25 cellular contexts compared by ENCODE assay signal in genomic region chr7:93315896-93316295, GRCh38.
DNase-seq lines count a peak whose midpoint lies in the region; ATAC-seq, FAIRE-seq and TF ChIP-seq lines count a peak whose summit lies in the region.
"Had no signal": no experiment of that assay in that cellular context is flagged by ENCODE, and none has a peak within 500 bp of the region (broad histone marks: within the 10 kb centered on the region; RNA-seq: fewer than 3 reads in every experiment).

No MANE protein-coding gene starts in this region.

- FAIRE-seq in astrocyte (lab: Jason Lieb, UNC), result no peak
- FAIRE-seq: A549, keratinocyte had no signal

- CTCF ChIA-PET in activated CD8-positive, alpha-beta T cell treated with anti-CD3 and anti-CD28 coated beads for 36 hours (lab: Charles Lee), result no interaction called here
- CTCF ChIA-PET in activated CD8-positive, alpha-beta T cell treated with anti-CD3 and anti-CD28 coated beads, Interleukin-2, amount 10 ng/mL, durations not matched to agents 7 days and 5 days (lab: Charles Lee), result interaction anchor here (1.1 kb wide), 1 partner anchor 127 kb away, joined by 3 read pairs; no protein-coding TSS in a partner anchor

- H3K79me1 ChIP-seq in trophoblast cell (ENCODE audit: low read length), result no peaks in the 10 kb centered on the region

- H3K36me3 ChIP-seq in astrocyte (ENCODE audit: insufficient read depth, low read length), result no peaks in the 10 kb centered on the region
- H3K36me3 ChIP-seq in trophoblast cell (ENCODE audit: control insufficient read depth in 1 of 2, insufficient read depth in 2 of 2, low read length in 2 of 2), result no peaks in the 10 kb centered on the region

- H3K4me2 ChIP-seq in astrocyte (ENCODE audit: low read length) (peak overlapping the region; percentile 15), trophoblast cell (ENCODE audit: low read length) (no peak overlapping the region)
- H3K4me2 ChIP-seq: A549, KMS-11 had no signal

- H3K18ac ChIP-seq in trophoblast cell (ENCODE audit: low read length), result no peak overlapping the region

- H3K27me3 ChIP-seq in astrocyte (ENCODE audit: insufficient read depth, low read length), result no peaks in the 10 kb centered on the region
- no peaks in the 10 kb centered on the region for H3K27me3 ChIP-seq in trophoblast cell (ENCODE audit: insufficient read depth, low read length)
- H3K27me3 ChIP-seq: dorsolateral prefrontal cortex, neutrophil had no signal

- H4K20me1 ChIP-seq in astrocyte (ENCODE audit: insufficient read depth, low read length), result no peaks in the 10 kb centered on the region

- peaks cover 7% of the 10 kb centered on the region for H3K4me1 Mint-ChIP-seq in activated CD8-positive, alpha-beta T cell treated with anti-CD3 and anti-CD28 coated beads for 36 hours (ENCODE audit: low read depth)
- no peaks in the 10 kb centered on the region for H3K4me1 Mint-ChIP-seq in activated CD8-positive, alpha-beta T cell treated with anti-CD3 and anti-CD28 coated beads, Interleukin-2, amount 10 ng/mL, durations not matched to agents 7 days and 5 days (ENCODE audit: low read depth)
- peaks cover 24% of the 10 kb centered on the region for H3K4me1 Mint-ChIP-seq in astrocyte (ENCODE audit: low read depth, unreplicated experiment)
- H3K4me1 Mint-ChIP-seq: activated CD4-positive, alpha-beta T cell treated with anti-CD3 and anti-CD28 coated beads, Interleukin-2, amount 10 ng/mL, durations not matched to agents 7 days and 5 days; activated naive CD8-positive, alpha-beta T cell treated with anti-CD3 and anti-CD28 coated beads, Interleukin-2, amount 10 ng/mL, durations not matched to agents 7 days and 5 days; mesothelial cell of epicardium; naive B cell had no signal

- H3K27ac ChIP-seq in astrocyte (ENCODE audit: low read depth, low read length), result peak overlapping the region; percentile 12
- no peak overlapping the region for H3K27ac ChIP-seq in trophoblast cell (ENCODE audit: low read depth, low read length)
- H3K27ac ChIP-seq: A549, dorsolateral prefrontal cortex, KMS-11, neutrophil had no signal

- no CpG with 5 or more reads among the region's 2 CpGs for WGBS in trophoblast cell (ENCODE audit: extremely low coverage, insufficient coverage, insufficient read length)

- H3K9ac ChIP-seq in astrocyte (ENCODE audit: low read length), result no peak overlapping the region
- no peak overlapping the region for H3K9ac ChIP-seq in trophoblast cell (ENCODE audit: low read length)
- H3K9ac ChIP-seq: KMS-11 had no signal

- no peak overlapping the region for H2BK120ac ChIP-seq in trophoblast cell (ENCODE audit: insufficient read depth, low read length, poor library complexity)

- no peak overlapping the region for H2BK12ac ChIP-seq in trophoblast cell (ENCODE audit: low read length)

- H2AFZ ChIP-seq in astrocyte (ENCODE audit: low read depth, low read length) (no peak overlapping the region), trophoblast cell (ENCODE audit: insufficient read depth, low read length, poor library complexity) (no peak overlapping the region)

- no peak overlapping the region for H3K23ac ChIP-seq in trophoblast cell (ENCODE audit: low read length)

- H3K4me3 ChIP-seq in astrocyte (ENCODE audit: insufficient read depth, low read depth, low read length) (no peak overlapping the region), trophoblast cell (ENCODE audit: low read depth, low read length) (no peak overlapping the region)
- H3K4me3 ChIP-seq: A549, dorsolateral prefrontal cortex had no signal

- intact Hi-C loops in activated CD8-positive, alpha-beta T cell treated with anti-CD3 and anti-CD28 coated beads for 36 hours (cut with micrococcal nuclease), result no loop called here

- no peak overlapping the region for H3K27ac Mint-ChIP-seq in activated CD8-positive, alpha-beta T cell treated with anti-CD3 and anti-CD28 coated beads for 36 hours
- H3K27ac Mint-ChIP-seq in activated CD8-positive, alpha-beta T cell treated with anti-CD3 and anti-CD28 coated beads, Interleukin-2, amount 10 ng/mL, durations not matched to agents 7 days and 5 days, result no peak overlapping the region
- H3K27ac Mint-ChIP-seq in astrocyte (ENCODE audit: unreplicated experiment), result no peak overlapping the region
- H3K27ac Mint-ChIP-seq: activated CD4-positive, alpha-beta T cell treated with anti-CD3 and anti-CD28 coated beads, Interleukin-2, amount 10 ng/mL, durations not matched to agents 7 days and 5 days; activated naive CD8-positive, alpha-beta T cell treated with anti-CD3 and anti-CD28 coated beads, Interleukin-2, amount 10 ng/mL, durations not matched to agents 7 days and 5 days; activated T-helper 1 cell treated with anti-CD3 and anti-CD28 coated beads, Interleukin-12 subunit alpha, Interleukin-12 subunit beta, Interleukin-2, Interleukin-4 antibody, amounts not matched to agents 30 ng/mL and 10 ng/mL and 1 ng/mL, durations not matched to agents 14 hours and 24 hours and 36 hours; mesothelial cell of epicardium; progenitor cell of endocrine pancreas had no signal

- H3K14ac ChIP-seq in trophoblast cell (ENCODE audit: low read length), result no peak overlapping the region

- H3K9me3 Mint-ChIP-seq in activated CD8-positive, alpha-beta T cell treated with anti-CD3 and anti-CD28 coated beads for 36 hours, result no peaks in the 10 kb centered on the region
- H3K9me3 Mint-ChIP-seq in activated CD8-positive, alpha-beta T cell treated with anti-CD3 and anti-CD28 coated beads, Interleukin-2, amount 10 ng/mL, durations not matched to agents 7 days and 5 days (ENCODE audit: insufficient read depth), result no peaks in the 10 kb centered on the region
- H3K9me3 Mint-ChIP-seq in astrocyte (ENCODE audit: unreplicated experiment), result peaks cover 3% of the 10 kb centered on the region
- H3K9me3 Mint-ChIP-seq: activated CD4-positive, alpha-beta T cell treated with anti-CD3 and anti-CD28 coated beads, Interleukin-2, amount 10 ng/mL, durations not matched to agents 7 days and 5 days; activated naive CD8-positive, alpha-beta T cell treated with anti-CD3 and anti-CD28 coated beads, Interleukin-2, amount 10 ng/mL, durations not matched to agents 7 days and 5 days; activated T-helper 1 cell treated with anti-CD3 and anti-CD28 coated beads, Interleukin-12 subunit alpha, Interleukin-12 subunit beta, Interleukin-2, Interleukin-4 antibody, amounts not matched to agents 30 ng/mL and 10 ng/mL and 1 ng/mL, durations not matched to agents 14 hours and 24 hours and 36 hours; mesothelial cell of epicardium; stimulated activated naive CD8-positive, alpha-beta T cell treated with anti-CD3 and anti-CD28 coated beads, Interleukin-15, amount 100 ng/mL, for 72 hours had no signal

- no peak overlapping the region for H4K91ac ChIP-seq in trophoblast cell (ENCODE audit: low read depth, low read length)

- no peaks in the 10 kb centered on the region for H3K27me3 Mint-ChIP-seq in activated CD8-positive, alpha-beta T cell treated with anti-CD3 and anti-CD28 coated beads for 36 hours
- H3K27me3 Mint-ChIP-seq in activated CD8-positive, alpha-beta T cell treated with anti-CD3 and anti-CD28 coated beads, Interleukin-2, amount 10 ng/mL, durations not matched to agents 7 days and 5 days (ENCODE audit: low read depth), result no peaks in the 10 kb centered on the region
- H3K27me3 Mint-ChIP-seq in astrocyte (ENCODE audit: low read depth, unreplicated experiment), result no peaks in the 10 kb centered on the region
- H3K27me3 Mint-ChIP-seq: activated CD4-positive, alpha-beta T cell treated with anti-CD3 and anti-CD28 coated beads, Interleukin-2, amount 10 ng/mL, durations not matched to agents 7 days and 5 days; activated naive CD8-positive, alpha-beta T cell treated with anti-CD3 and anti-CD28 coated beads, Interleukin-2, amount 10 ng/mL, durations not matched to agents 7 days and 5 days; naive B cell; progenitor cell of endocrine pancreas; stimulated activated naive CD8-positive, alpha-beta T cell treated with anti-CD3 and anti-CD28 coated beads, Interleukin-15, amount 100 ng/mL, for 72 hours had no signal

- no peak overlapping the region for H3K4me3 Mint-ChIP-seq in activated CD8-positive, alpha-beta T cell treated with anti-CD3 and anti-CD28 coated beads for 36 hours
- no peak overlapping the region for H3K4me3 Mint-ChIP-seq in activated CD8-positive, alpha-beta T cell treated with anti-CD3 and anti-CD28 coated beads, Interleukin-2, amount 10 ng/mL, durations not matched to agents 7 days and 5 days
- no peak overlapping the region for H3K4me3 Mint-ChIP-seq in astrocyte (ENCODE audit: unreplicated experiment)
- H3K4me3 Mint-ChIP-seq: activated CD4-positive, alpha-beta T cell treated with anti-CD3 and anti-CD28 coated beads, Interleukin-2, amount 10 ng/mL, durations not matched to agents 7 days and 5 days; activated naive CD8-positive, alpha-beta T cell treated with anti-CD3 and anti-CD28 coated beads, Interleukin-2, amount 10 ng/mL, durations not matched to agents 7 days and 5 days; activated T-helper 1 cell treated with anti-CD3 and anti-CD28 coated beads, Interleukin-12 subunit alpha, Interleukin-12 subunit beta, Interleukin-2, Interleukin-4 antibody, amounts not matched to agents 30 ng/mL and 10 ng/mL and 1 ng/mL, durations not matched to agents 14 hours and 24 hours and 36 hours; mesothelial cell of epicardium; naive B cell; stimulated activated naive CD8-positive, alpha-beta T cell treated with anti-CD3 and anti-CD28 coated beads, Interleukin-15, amount 100 ng/mL, for 72 hours had no signal

- no peak for DNase-seq in activated CD8-positive, alpha-beta T cell treated with anti-CD3 and anti-CD28 coated beads for 36 hours
- no peak for DNase-seq in activated CD8-positive, alpha-beta T cell treated with anti-CD3 and anti-CD28 coated beads, Interleukin-2, amount 10 ng/mL, durations not matched to agents 7 days and 5 days
- DNase-seq in HT1080 (ENCODE audit: low read depth) (peak; percentile 19), astrocyte (ENCODE audit: low read depth) (peak; percentile 40), trophoblast cell (no peak), Ammon's horn (ENCODE audit: low spot score) (no peak)
- DNase-seq: activated CD4-positive, alpha-beta T cell treated with anti-CD3 and anti-CD28 coated beads, Interleukin-2, amount 10 ng/mL, durations not matched to agents 7 days and 5 days; activated naive CD8-positive, alpha-beta T cell treated with anti-CD3 and anti-CD28 coated beads, Interleukin-2, amount 10 ng/mL, durations not matched to agents 7 days and 5 days; COR-L47; dorsolateral prefrontal cortex; naive B cell; NCI-H146; NCI-H2107; OCI-M1; stimulated activated naive CD8-positive, alpha-beta T cell treated with anti-CD3 and anti-CD28 coated beads, Interleukin-15, amount 100 ng/mL, for 72 hours had no signal

- TF ChIP-seq CTCF in activated CD8-positive, alpha-beta T cell treated with anti-CD3 and anti-CD28 coated beads for 36 hours (IDR thresholded peaks at IDR 0.05), result no peak
- TF ChIP-seq CTCF in astrocyte (IDR thresholded peaks at IDR 0.05; ENCODE audit: insufficient read depth, low read depth, low read length), result no peak

- ATAC-seq in activated CD8-positive, alpha-beta T cell treated with anti-CD3 and anti-CD28 coated beads for 36 hours, result peak; percentile 39
- no peak for ATAC-seq in activated CD8-positive, alpha-beta T cell treated with anti-CD3 and anti-CD28 coated beads, Interleukin-2, amount 10 ng/mL, durations not matched to agents 7 days and 5 days
- ATAC-seq in HG02798 (IDR thresholded peaks at IDR 0.05; ENCODE audit: poor library complexity, unreplicated experiment) (no peak), HG03175 (IDR thresholded peaks at IDR 0.05; ENCODE audit: unreplicated experiment) (no peak)
- ATAC-seq: A549; HCT116; stimulated activated naive CD8-positive, alpha-beta T cell treated with anti-CD3 and anti-CD28 coated beads, Interleukin-15, amount 100 ng/mL, for 72 hours had no signal

- peak overlapping the region; percentile 21 for H2BK5ac ChIP-seq in trophoblast cell (ENCODE audit: low read depth, low read length, poor library complexity)

- peaks cover 9% of the 10 kb centered on the region for H3K4me1 ChIP-seq in astrocyte (ENCODE audit: insufficient read depth, low read length)
- H3K4me1 ChIP-seq in trophoblast cell (ENCODE audit: control insufficient read depth in 1 of 2, insufficient read depth in 2 of 2, low read length in 2 of 2), result no peaks in the 10 kb centered on the region
- H3K4me1 ChIP-seq: A549 had no signal

- H4K8ac ChIP-seq in trophoblast cell (ENCODE audit: low read depth, low read length), result no peak overlapping the region

- no peak overlapping the region for H4K12ac ChIP-seq in trophoblast cell (ENCODE audit: low read depth, low read length)

- H3K79me2 ChIP-seq in astrocyte (ENCODE audit: insufficient read depth, low read length) (no peaks in the 10 kb centered on the region), trophoblast cell (ENCODE audit: control insufficient read depth, insufficient read depth, low read length, poor library complexity) (no peaks in the 10 kb centered on the region)

- POLR2A ChIA-PET in activated CD8-positive, alpha-beta T cell treated with anti-CD3 and anti-CD28 coated beads for 36 hours (lab: Charles Lee), result no interaction called here
- POLR2A ChIA-PET in activated CD8-positive, alpha-beta T cell treated with anti-CD3 and anti-CD28 coated beads, Interleukin-2, amount 10 ng/mL, durations not matched to agents 7 days and 5 days (lab: Charles Lee), result no interaction called here

- no peaks in the 10 kb centered on the region for H3K9me3 ChIP-seq in astrocyte (ENCODE audit: insufficient read depth, low read depth, low read length)
- peaks cover 2% of the 10 kb centered on the region for H3K9me3 ChIP-seq in trophoblast cell (ENCODE audit: insufficient read depth, low read depth, low read length)
- H3K9me3 ChIP-seq: A549, neutrophil had no signal

- H3K4ac ChIP-seq in trophoblast cell (ENCODE audit: low read depth, low read length), result no peak overlapping the region

- H3K36me3 Mint-ChIP-seq in activated CD8-positive, alpha-beta T cell treated with anti-CD3 and anti-CD28 coated beads for 36 hours (ENCODE audit: low read depth), result peaks cover 8% of the 10 kb centered on the region
- H3K36me3 Mint-ChIP-seq in activated CD8-positive, alpha-beta T cell treated with anti-CD3 and anti-CD28 coated beads, Interleukin-2, amount 10 ng/mL, durations not matched to agents 7 days and 5 days (ENCODE audit: low read depth), result peaks cover 2% of the 10 kb centered on the region
- peaks cover 3% of the 10 kb centered on the region for H3K36me3 Mint-ChIP-seq in astrocyte (ENCODE audit: low read depth, unreplicated experiment)

- H2AK5ac ChIP-seq in trophoblast cell (ENCODE audit: low read length), result no peak overlapping the region

Comparison
In these comparisons a context has a peak if more than half of its experiments do, and no peak if none do; other contexts are left out.
1. DNase-seq: peak in HT1080 (single experiment) and astrocyte (single experiment); none in activated CD8-positive, alpha-beta T cell treated with anti-CD3 and anti-CD28 coated beads for 36 hours (single experiment), activated CD8-positive, alpha-beta T cell treated with anti-CD3 and anti-CD28 coated beads, Interleukin-2, amount 10 ng/mL, durations not matched to agents 7 days and 5 days (single experiment), trophoblast cell (0 of 2) and Ammon's horn (single experiment).